ENCODE assay signal across 1 cellular context in genomic region chr9:121372563-121373400, GRCh38.
A peak's percentile ranks its signal among the peaks of the same experiment; 100 is the strongest.
TF ChIP-seq lines count a peak whose summit lies in the region.

No MANE protein-coding gene starts in this region.

TF ChIP-seq in HepG2, 621 proteins besides CTCF, POLR2A, EP300 and RAD21 (continued from another document and continues in another):
- TF ChIP-seq IRF9 (CRISPR knock-in tag; IDR thresholded peaks at IDR 0.05; ENCODE audit: borderline replicate concordance) (no peak), SKIL (CRISPR knock-in tag; IDR thresholded peaks at IDR 0.05; ENCODE audit: borderline replicate concordance) (peak; percentile 55; the same call in 1 of the 2 replicates), ZNF557 (CRISPR knock-in tag; IDR thresholded peaks at IDR 0.05) (0 out of 2 replicates have a peak, but pooled peaks have one; percentile 48), RORA (CRISPR knock-in tag; IDR thresholded peaks at IDR 0.05) (0 out of 2 replicates have a peak, but pooled peaks have one; percentile 51), ZNF543 (CRISPR knock-in tag; IDR thresholded peaks at IDR 0.05) (no peak), RFXAP (CRISPR knock-in tag; IDR thresholded peaks at IDR 0.05; ENCODE audit: borderline replicate concordance) (peak; percentile 61; the same call in 1 of the 2 replicates), ZFAT (CRISPR knock-in tag; conservative IDR thresholded peaks at IDR 0.05) (no peak), ZNF235 (CRISPR knock-in tag; IDR thresholded peaks at IDR 0.05; ENCODE audit: borderline replicate concordance) (no peak), MED8 (CRISPR knock-in tag; IDR thresholded peaks at IDR 0.05; ENCODE audit: insufficient replicate concordance) (no peak), KLF6 (CRISPR knock-in tag; IDR thresholded peaks at IDR 0.05) (peak; percentile 81), CREM (IDR thresholded peaks at IDR 0.05) (peak; percentile 74), CREM (CRISPR knock-in tag; IDR thresholded peaks at IDR 0.05) (no peak), DNMT1 (CRISPR knock-in tag; IDR thresholded peaks at IDR 0.05) (no peak), SOX13 (IDR thresholded peaks at IDR 0.05) (peak; percentile 59; the same call in 1 of the 2 replicates), SOX13 (CRISPR knock-in tag; conservative IDR thresholded peaks at IDR 0.05 in 1 of 2, IDR thresholded peaks at IDR 0.05 in 1 of 2) (peak in 1 of 2 experiments; percentile 89; a peak in 2 of 4 replicates), ZBTB20 (CRISPR knock-in tag; IDR thresholded peaks at IDR 0.05; ENCODE audit: borderline replicate concordance, low read depth) (peak; percentile 59; the same call in 1 of the 2 replicates), ONECUT2 (CRISPR knock-in tag; IDR thresholded peaks at IDR 0.05) (peak; percentile 70; the same call in 1 of the 2 replicates), KMT2A (CRISPR knock-in tag; IDR thresholded peaks at IDR 0.05) (no peak), ZNF414 (CRISPR knock-in tag; IDR thresholded peaks at IDR 0.05) (peak; percentile 48; the same call in 1 of the 2 replicates), NCOA2 (CRISPR knock-in tag; IDR thresholded peaks at IDR 0.05) (peak; percentile 92), POGZ (CRISPR knock-in tag; IDR thresholded peaks at IDR 0.05) (peak; percentile 47; the same call in 1 of the 2 replicates), ZNF263 (CRISPR knock-in tag; IDR thresholded peaks at IDR 0.05) (peak; percentile 47; the same call in 1 of the 2 replicates), ZNF572 (CRISPR knock-in tag; IDR thresholded peaks at IDR 0.05) (no peak), ZNF362 (CRISPR knock-in tag; IDR thresholded peaks at IDR 0.05; ENCODE audit: borderline replicate concordance) (peak; percentile 38; the same call in 1 of the 2 replicates), DDIT3 (CRISPR knock-in tag; IDR thresholded peaks at IDR 0.05) (no peak), ZNF136 (CRISPR knock-in tag; IDR thresholded peaks at IDR 0.05; ENCODE audit: low read depth) (no peak), HMGXB3 (CRISPR knock-in tag; IDR thresholded peaks at IDR 0.05; ENCODE audit: borderline replicate concordance) (0 out of 2 replicates have a peak, but pooled peaks have one; percentile 18), ZBTB37 (CRISPR knock-in tag; IDR thresholded peaks at IDR 0.05) (no peak), ZHX1 (CRISPR knock-in tag; IDR thresholded peaks at IDR 0.05; ENCODE audit: low read depth) (no peak; the same call in 1 of the 2 replicates), TFDP2 (CRISPR knock-in tag; IDR thresholded peaks at IDR 0.05) (peak; percentile 18; the same call in 1 of the 2 replicates), ZNF713 (CRISPR knock-in tag; IDR thresholded peaks at IDR 0.05) (no peak), KLF12 (CRISPR knock-in tag; IDR thresholded peaks at IDR 0.05; ENCODE audit: borderline replicate concordance) (peak; percentile 87), THYN1 (CRISPR knock-in tag; IDR thresholded peaks at IDR 0.05; ENCODE audit: borderline replicate concordance, low read depth) (no peak), KLF16 (CRISPR knock-in tag; IDR thresholded peaks at IDR 0.05) (peak in 1 of 2 experiments; percentile 44; a peak in 1 of 4 replicates), CCDC6 (CRISPR knock-in tag; IDR thresholded peaks at IDR 0.05) (peak; percentile 85), MED1 (CRISPR knock-in tag; IDR thresholded peaks at IDR 0.05) (peak; percentile 79), ARID5B (CRISPR knock-in tag; IDR thresholded peaks at IDR 0.05) (peak; percentile 93), ATF2 (CRISPR knock-in tag; IDR thresholded peaks at IDR 0.05) (peak; percentile 80; the same call in 1 of the 2 replicates)
